Comparison of ENCODE assay signal across 8 cellular contexts in the genomic region with DNA sequence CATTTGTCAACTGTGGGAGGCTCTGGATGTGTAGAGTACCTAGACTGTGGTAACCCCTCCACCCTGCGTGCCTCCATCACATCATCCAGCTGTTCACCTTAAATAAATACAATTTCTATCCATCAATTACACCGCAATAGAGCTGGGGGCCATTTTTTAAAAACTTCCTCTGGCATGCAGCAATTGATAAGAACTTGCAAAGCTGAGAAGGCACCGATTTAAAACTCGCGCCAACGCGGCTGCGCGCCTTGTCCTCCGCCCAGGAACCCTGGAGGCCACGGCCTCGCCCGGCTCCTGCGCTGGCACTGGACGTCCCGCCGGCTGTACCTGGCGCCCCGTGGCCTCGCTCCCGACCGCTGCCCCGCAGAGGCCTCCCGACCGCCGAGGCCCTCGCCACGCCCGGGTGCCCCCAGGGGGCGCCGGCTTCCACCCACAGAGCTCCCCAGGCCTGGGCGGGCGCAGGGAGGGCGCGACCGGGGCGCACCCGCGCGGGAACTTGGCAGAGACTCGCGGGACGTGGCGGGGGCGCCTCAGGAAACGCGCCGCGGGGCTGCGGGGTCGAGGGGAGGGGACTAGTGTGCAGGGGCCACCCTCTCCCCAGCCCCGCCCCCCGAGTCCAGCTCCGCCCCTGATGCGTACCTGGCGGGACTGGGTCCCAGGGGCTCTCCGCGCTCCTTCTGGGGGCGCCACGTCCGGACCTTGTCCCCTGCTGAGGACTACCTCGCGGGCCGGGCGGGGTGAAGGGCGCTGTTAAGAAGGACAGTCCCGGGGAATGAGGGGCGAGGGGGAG.
DNase-seq lines count a peak whose midpoint lies in the region; ATAC-seq and TF ChIP-seq lines count a peak whose summit lies in the region.

No MANE protein-coding gene starts in this region.

- peak; percentile 62 to 75 for ATAC-seq in activated T-cell treated with anti-CD3 and anti-CD28 coated beads, Interleukin-2, amount 50 U/mL, for 4 hours
- ATAC-seq in heart right ventricle (peak; percentile 65 to 90 (median 77)), sciatic nerve (peak; percentile 44), HG03139 (IDR thresholded peaks at IDR 0.05; ENCODE audit: unreplicated experiment) (no peak), GM21786 (IDR thresholded peaks at IDR 0.05; ENCODE audit: unreplicated experiment) (no peak), GM21526 (IDR thresholded peaks at IDR 0.05; ENCODE audit: low FRiP score, unreplicated experiment) (no peak)

- DNase-seq in GM12865 (ENCODE audit: low read depth) (peak; percentile 31), heart right ventricle (peak; percentile 31 to 62), sciatic nerve (ENCODE audit: low spot score) (no peak), NCI-H526 (lab: John Stamatoyannopoulos, UW) (no peak)
- no peak for DNase-seq in activated T-cell treated with anti-CD3 and anti-CD28 coated beads, Interleukin-2, amount 50 U/mL, for 4 hours

- H3K4me3 Mint-ChIP-seq in activated T-cell treated with anti-CD3 and anti-CD28 coated beads, Interleukin-2, amount 50 U/mL, for 4 hours, result no peak overlapping the region

- intact Hi-C loops in heart right ventricle (cut with DNase I), result loop anchor here in 9 of 10 donors (2.0 to 10.0 kb wide), 7 partner anchors 82 to 112 kb away; no protein-coding TSS in a partner anchor
- intact Hi-C loops in sciatic nerve (cut with DNase I), result loop anchor here (10.0 kb wide), 1 partner anchor 84 kb away; no protein-coding TSS in a partner anchor

- TF ChIP-seq CTCF in GM12865 (IDR thresholded peaks at IDR 0.05; ENCODE audit: insufficient read depth, low read depth, low read length, missing control alignments), result no peak
- TF ChIP-seq CTCF in heart right ventricle (IDR thresholded peaks at IDR 0.05), result peak in 8 of 9 donors; percentile 11 to 71 (median 53)

- H3K4me1 ChIP-seq in heart right ventricle, result peaks cover 0 to 13% (median 10%) of the 10 kb centered on the region in 9 donors

- no peaks in the 10 kb centered on the region for H3K9me3 Mint-ChIP-seq in activated T-cell treated with anti-CD3 and anti-CD28 coated beads, Interleukin-2, amount 50 U/mL, for 4 hours

- H3K4me3 ChIP-seq in GM12865 (ENCODE audit: low read depth, low read length) (no peak overlapping the region), heart right ventricle (peak overlapping the region; percentile 4 to 55 (median 48))

- no peak overlapping the region for H3K27ac ChIP-seq in heart right ventricle

- H3K4me1 Mint-ChIP-seq in activated T-cell treated with anti-CD3 and anti-CD28 coated beads, Interleukin-2, amount 50 U/mL, for 4 hours (ENCODE audit: low read depth), result peaks cover 5% of the 10 kb centered on the region

- H3K36me3 Mint-ChIP-seq in activated T-cell treated with anti-CD3 and anti-CD28 coated beads, Interleukin-2, amount 50 U/mL, for 4 hours (ENCODE audit: insufficient read depth), result no peaks in the 10 kb centered on the region

- H3K27me3 Mint-ChIP-seq in activated T-cell treated with anti-CD3 and anti-CD28 coated beads, Interleukin-2, amount 50 U/mL, for 4 hours (ENCODE audit: low read depth), result peaks cover 49% of the 10 kb centered on the region

- no peaks in the 10 kb centered on the region for H3K36me3 ChIP-seq in heart right ventricle

- 3 to 5% methylated on average over 66 to 68 of the region's 68 CpGs for WGBS in heart right ventricle, 2 donors

- peaks cover 0 to 14% (median 0%) of the 10 kb centered on the region in 11 donors for H3K9me3 ChIP-seq in heart right ventricle

- peaks cover 0 to 58% (median 31%) of the 10 kb centered on the region in 7 donors for H3K27me3 ChIP-seq in heart right ventricle

Comparison
In these comparisons a context has a peak if more than half of its experiments do, and no peak if none do; other contexts are left out.
1. DNase-seq: peak in GM12865 (single experiment) and heart right ventricle (2 of 2); none in activated T-cell treated with anti-CD3 and anti-CD28 coated beads, Interleukin-2, amount 50 U/mL, for 4 hours (single experiment), sciatic nerve (single experiment) and NCI-H526 (0 of 2).
2. ATAC-seq: peak in activated T-cell treated with anti-CD3 and anti-CD28 coated beads, Interleukin-2, amount 50 U/mL, for 4 hours (2 of 2), heart right ventricle (8 of 8) and sciatic nerve (single experiment); none in HG03139 (single experiment), GM21786 (single experiment) and GM21526 (single experiment).